10 cellular contexts compared by ENCODE assay signal in genomic region chr18:75854174-75854573, GRCh38.
DNase-seq lines count a peak whose midpoint lies in the region; ATAC-seq and TF ChIP-seq lines count a peak whose summit lies in the region.
"Had no signal": no experiment of that assay in that cellular context is flagged by ENCODE, and none has a peak within 500 bp of the region (broad histone marks: within the 10 kb centered on the region; RNA-seq: fewer than 3 reads in every experiment).

No MANE protein-coding gene starts in this region.

- peak; percentile 30 for DNase-seq in DND-41
- peak; percentile 63 for DNase-seq in H7
- DNase-seq in RWPE2 (ENCODE audit: low spot score), result no peak
- DNase-seq in kidney epithelial cell (ENCODE audit: low read depth), result no peak
- no peak for DNase-seq in ureter (ENCODE audit: low spot score)
- DNase-seq in Peyer's patch, result no peak
- DNase-seq: immature natural killer cell, NCI-H2081 treated with DMSO at 0.1 percent for 48 hours had no signal

- H3K4me3 ChIP-seq in DND-41 (ENCODE audit: low read depth in 1 of 2, low read length in 2 of 2) (no peak overlapping the region), H7 (ENCODE audit: insufficient read depth, low read depth, low read length) (no peak overlapping the region), RWPE2 (ENCODE audit: severe bottlenecking) (no peak overlapping the region), kidney epithelial cell (ENCODE audit: low read depth, low read length) (no peak overlapping the region), Peyer's patch (no peak overlapping the region)

- H4K20me1 ChIP-seq in DND-41 (ENCODE audit: insufficient read depth, low read length), result no peaks in the 10 kb centered on the region

- TF ChIP-seq CTCF in DND-41 (IDR thresholded peaks at IDR 0.05; ENCODE audit: borderline replicate concordance, extremely low read depth, low read length, poor library complexity, severe bottlenecking) (peak; percentile 59), RWPE2 (IDR thresholded peaks at IDR 0.05; ENCODE audit: poor library complexity, severe bottlenecking) (peak; percentile 38), kidney epithelial cell (IDR thresholded peaks at IDR 0.05; ENCODE audit: insufficient read depth, low read length, poor library complexity, severe bottlenecking) (peak; percentile 35), Peyer's patch (IDR thresholded peaks at IDR 0.05) (peak in 1 of 6 experiments; percentile 8)

- H3K27ac ChIP-seq in DND-41 (ENCODE audit: low read length) (no peak overlapping the region), RWPE2 (ENCODE audit: poor library complexity, severe bottlenecking) (no peak overlapping the region), Peyer's patch (no peak overlapping the region)

- H3K36me3 ChIP-seq in DND-41 (ENCODE audit: insufficient read depth, low read length) (no peaks in the 10 kb centered on the region), H7 (replicated peaks; ENCODE audit: control insufficient read depth, insufficient read depth, low read length) (no peaks in the 10 kb centered on the region), RWPE2 (ENCODE audit: low read depth) (no peaks in the 10 kb centered on the region), kidney epithelial cell (ENCODE audit: control insufficient read depth, insufficient read depth, low read length) (no peaks in the 10 kb centered on the region), Peyer's patch (no peaks in the 10 kb centered on the region)

- no peaks in the 10 kb centered on the region for H3K79me2 ChIP-seq in DND-41 (ENCODE audit: insufficient read depth, low read length)

- no peaks in the 10 kb centered on the region for H3K4me1 ChIP-seq in DND-41 (ENCODE audit: insufficient read depth, low read length)
- no peaks in the 10 kb centered on the region for H3K4me1 ChIP-seq in RWPE2 (ENCODE audit: insufficient read depth, poor library complexity, severe bottlenecking)
- no peaks in the 10 kb centered on the region for H3K4me1 ChIP-seq in Peyer's patch

- H3K9ac ChIP-seq in DND-41 (ENCODE audit: low read depth, low read length), result no peak overlapping the region

- ATAC-seq in DND-41 (ENCODE audit: insufficient read depth, low read depth), result no peak
- no peak for ATAC-seq in RWPE2 (ENCODE audit: low read depth)
- no peak for ATAC-seq in GM19395 (IDR thresholded peaks at IDR 0.05; ENCODE audit: unreplicated experiment)
- ATAC-seq in HG02623 (IDR thresholded peaks at IDR 0.05; ENCODE audit: unreplicated experiment), result no peak

- H3K27me3 ChIP-seq in DND-41 (ENCODE audit: insufficient read depth, low read length, poor library complexity) (no peaks in the 10 kb centered on the region), H7 (ENCODE audit: control insufficient read depth, insufficient read depth, low read length) (no peaks in the 10 kb centered on the region), RWPE2 (ENCODE audit: insufficient read depth, poor library complexity, severe bottlenecking) (peaks cover 10% of the 10 kb centered on the region), kidney epithelial cell (ENCODE audit: control insufficient read depth, insufficient read depth, low read length) (no peaks in the 10 kb centered on the region), Peyer's patch (no peaks in the 10 kb centered on the region)

- no peak overlapping the region for H3K4me2 ChIP-seq in DND-41 (ENCODE audit: insufficient read depth, low read length)

- H2AFZ ChIP-seq in DND-41 (ENCODE audit: low read depth, low read length), result no peak overlapping the region

- TF ChIP-seq POLR2A in Peyer's patch (IDR thresholded peaks at IDR 0.05), result no peak

- no peaks in the 10 kb centered on the region for H3K9me3 ChIP-seq in DND-41 (ENCODE audit: insufficient read depth, low read length, severe bottlenecking)
- H3K9me3 ChIP-seq in RWPE2 (ENCODE audit: severe bottlenecking), result no peaks in the 10 kb centered on the region
- no peaks in the 10 kb centered on the region for H3K9me3 ChIP-seq in Peyer's patch

Comparison
In these comparisons a context has a peak if more than half of its experiments do, and no peak if none do; other contexts are left out.
1. DNase-seq: peak in DND-41 (single experiment) and H7 (single experiment); none in RWPE2 (single experiment), kidney epithelial cell (single experiment), ureter (single experiment) and Peyer's patch (0 of 3).